In genomic region chr15:48624700-48625099, GRCh38 we compare ENCODE assay signal across 22 cellular contexts. TPM values are rescaled to one million over a fixed set of nuclear protein-coding genes. Genes with fewer than 3 reads are reported as not detected.
DNase-seq lines count a peak whose midpoint lies in the region; ATAC-seq and TF ChIP-seq lines count a peak whose summit lies in the region.
"Had no signal": no experiment of that assay in that cellular context is flagged by ENCODE, and none has a peak within 500 bp of the region (broad histone marks: within the 10 kb centered on the region; RNA-seq: fewer than 3 reads in every experiment).

No MANE protein-coding gene starts in this region.

- no peak overlapping the region for H3K18ac ChIP-seq in H9 (ENCODE audit: insufficient read length, low read depth, low read length)

- no peaks in the 10 kb centered on the region for H4K20me1 ChIP-seq in H9 (ENCODE audit: control insufficient read depth, insufficient read depth, insufficient read length)

- no peak overlapping the region for H2AFZ ChIP-seq in H9 (ENCODE audit: low read length)

- no peak overlapping the region for H2BK12ac ChIP-seq in H9 (ENCODE audit: insufficient read length, low read depth, low read length)

- H2AK5ac ChIP-seq in H9 (ENCODE audit: insufficient read length, low read length), result no peak overlapping the region

- no peaks in the 10 kb centered on the region for H3K9me3 Mint-ChIP-seq in H9
- no peaks in the 10 kb centered on the region for H3K9me3 Mint-ChIP-seq in chondrocyte (ENCODE audit: low read depth)
- no peaks in the 10 kb centered on the region for H3K9me3 Mint-ChIP-seq in osteocyte (ENCODE audit: unreplicated experiment)

- H3K56ac ChIP-seq in H9 (ENCODE audit: insufficient read length, low read depth, low read length), result no peak overlapping the region

- no CpG with 5 or more reads among the region's 4 CpGs for WGBS in H9 (ENCODE audit: extremely low coverage, insufficient read length, low lambda C conversion rate)

- no peaks in the 10 kb centered on the region for H3K9me3 ChIP-seq in H9 (ENCODE audit: control insufficient read depth, low read depth, low read length)

- H3K27ac ChIP-seq in H9 (ENCODE audit: insufficient read length, low read depth, low read length), result no peak overlapping the region
- H3K27ac ChIP-seq: C4-2B, KMS-11 had no signal

- H4K5ac ChIP-seq in H9 (ENCODE audit: insufficient read length, low read depth, low read length), result no peak overlapping the region

- no peak overlapping the region for H2BK15ac ChIP-seq in H9 (ENCODE audit: low read depth, low read length)

- H3K4me1 Mint-ChIP-seq in H9 (peaks cover 5 to 10% of the 10 kb centered on the region in 2 experiments), chondrocyte (ENCODE audit: low read depth) (peaks cover 88% of the 10 kb centered on the region), osteocyte (ENCODE audit: unreplicated experiment) (peaks cover 79% of the 10 kb centered on the region)
- H3K4me1 Mint-ChIP-seq: CD8-positive, alpha-beta memory T cell had no signal

- H3K27ac Mint-ChIP-seq in H9, result peak overlapping the region in 1 of 3 experiments; percentile 28; a peak in 1 of 7 replicates
- H3K27ac Mint-ChIP-seq in chondrocyte (ENCODE audit: unreplicated experiment), result peak overlapping the region; percentile 65
- H3K27ac Mint-ChIP-seq in osteocyte (ENCODE audit: unreplicated experiment), result peak overlapping the region; percentile 37
- H3K27ac Mint-ChIP-seq: CD8-positive, alpha-beta memory T cell had no signal

- no peak overlapping the region for H3T11ph ChIP-seq in H9 (ENCODE audit: low read length)

- no peak overlapping the region for H4K8ac ChIP-seq in H9 (replicated peaks; ENCODE audit: insufficient read length, low read depth, low read length)

- no peaks in the 10 kb centered on the region for H3K23me2 ChIP-seq in H9 (ENCODE audit: insufficient read length, low read depth, low read length, poor library complexity, severe bottlenecking)

- H3K14ac ChIP-seq in H9 (ENCODE audit: insufficient read depth, low read length), result no peak overlapping the region

- no peak overlapping the region for H3K23ac ChIP-seq in H9 (ENCODE audit: insufficient read length, low read depth, low read length)

- H3K4me3 Mint-ChIP-seq in H9 (no peak overlapping the region), chondrocyte (ENCODE audit: unreplicated experiment) (no peak overlapping the region), osteocyte (ENCODE audit: unreplicated experiment) (no peak overlapping the region)
- H3K4me3 Mint-ChIP-seq: CD8-positive, alpha-beta memory T cell had no signal

- no peaks in the 10 kb centered on the region for H3K79me1 ChIP-seq in H9 (ENCODE audit: insufficient read depth, low read depth, low read length, poor library complexity, severe bottlenecking)

- no peak overlapping the region for H4K91ac ChIP-seq in H9 (ENCODE audit: insufficient read length, low read depth, low read length)

- no peaks in the 10 kb centered on the region for H3K27me3 ChIP-seq in H9 (ENCODE audit: insufficient read depth, low read length)

- DNase-seq in H9 (peak; percentile 39), chondrocyte (ENCODE audit: low spot score) (no peak), iPS-NIHi11 (ENCODE audit: low spot score) (peak; percentile 24), osteocyte (ENCODE audit: extremely low spot score, unreplicated experiment) (no peak), midbrain (lab: John Stamatoyannopoulos, UW) (no peak), NCI-H1436 (lab: John Stamatoyannopoulos, UW) (no peak), NCI-H1092 (lab: John Stamatoyannopoulos, UW) (no peak)
- DNase-seq: Calu3; CD8-positive, alpha-beta memory T cell; DMS153; IMR-90; NCI-H1105; NCI-H2081; NCI-H2171; NCI-H345; NCI-H524; NCI-H774; SIG-M5 had no signal

- no peak overlapping the region for H2BK5ac ChIP-seq in H9 (ENCODE audit: insufficient read length, low read length)

- no peak overlapping the region for H3K9ac ChIP-seq in H9 (ENCODE audit: extremely low read depth, insufficient read length, low read length)
- H3K9ac ChIP-seq: KMS-11 had no signal

- H3K4me1 ChIP-seq in H9 (ENCODE audit: insufficient read depth, low read length), result no peaks in the 10 kb centered on the region

- no peaks in the 10 kb centered on the region for H3K79me2 ChIP-seq in H9 (ENCODE audit: insufficient read depth, low read length)

- no peak overlapping the region for H2BK120ac ChIP-seq in H9 (ENCODE audit: low read depth, low read length, poor library complexity, severe bottlenecking)

- H3K4ac ChIP-seq in H9 (ENCODE audit: low read depth, low read length), result no peak overlapping the region

- H3K36me3 Mint-ChIP-seq in H9 (ENCODE audit: insufficient read depth in 1 of 3, low read depth in 3 of 3) (no peaks in the 10 kb centered on the region), chondrocyte (ENCODE audit: low read depth) (peaks cover 10% of the 10 kb centered on the region), osteocyte (ENCODE audit: unreplicated experiment) (peaks cover 30% of the 10 kb centered on the region)
- H3K36me3 Mint-ChIP-seq: CD8-positive, alpha-beta memory T cell had no signal

- ATAC-seq in GM19395 (IDR thresholded peaks at IDR 0.05; ENCODE audit: unreplicated experiment), result no peak
- ATAC-seq: Panc1 had no signal

- TF ChIP-seq CTCF in H9 (conservative IDR thresholded peaks at IDR 0.05), result no peak
- TF ChIP-seq CTCF in chondrocyte (IDR thresholded peaks at IDR 0.05), result no peak
- no peak for TF ChIP-seq CTCF in osteocyte (IDR thresholded peaks at IDR 0.05)

- H3K27me3 Mint-ChIP-seq in H9 (ENCODE audit: low read depth) (no peaks in the 10 kb centered on the region; the same call in 1 of the 2 replicates), chondrocyte (ENCODE audit: low read depth) (no peaks in the 10 kb centered on the region), osteocyte (ENCODE audit: unreplicated experiment) (no peaks in the 10 kb centered on the region)

- H2BK20ac ChIP-seq in H9 (ENCODE audit: low read depth, low read length, poor library complexity, severe bottlenecking), result no peak overlapping the region

- H3K4me2 ChIP-seq in H9 (ENCODE audit: insufficient read depth, insufficient read length, low read length), result no peak overlapping the region
- H3K4me2 ChIP-seq: KMS-11 had no signal

RNA-seq across cellular contexts. Expression of gene FBN1, which starts 20.8 kb away (rescaled TPM):
- 3.6 and 4.9 TPM in 2 replicates for total RNA-seq in H9 (2021)
- total RNA-seq in chondrocyte, result 1,183 to 1,794 TPM (median 1,190 TPM) in 3 replicates
- 1,012 and 1,104 TPM in 2 replicates for total RNA-seq in osteocyte

Comparison
In these comparisons a context has a peak if more than half of its experiments do, and no peak if none do; other contexts are left out.
1. DNase-seq: peak in H9 (single experiment) and iPS-NIHi11 (single experiment); none in chondrocyte (single experiment), osteocyte (single experiment), midbrain (single experiment), NCI-H1436 (single experiment) and NCI-H1092 (single experiment).
2. RNA of gene FBN1, which starts 20.8 kb away (total RNA-seq): 1,183 to 1,794 TPM in chondrocyte and 1,012 to 1,104 TPM in osteocyte; 3.6 to 4.9 TPM in H9; every median in the first group is over 100 times any median in the second.